In the genomic region with DNA sequence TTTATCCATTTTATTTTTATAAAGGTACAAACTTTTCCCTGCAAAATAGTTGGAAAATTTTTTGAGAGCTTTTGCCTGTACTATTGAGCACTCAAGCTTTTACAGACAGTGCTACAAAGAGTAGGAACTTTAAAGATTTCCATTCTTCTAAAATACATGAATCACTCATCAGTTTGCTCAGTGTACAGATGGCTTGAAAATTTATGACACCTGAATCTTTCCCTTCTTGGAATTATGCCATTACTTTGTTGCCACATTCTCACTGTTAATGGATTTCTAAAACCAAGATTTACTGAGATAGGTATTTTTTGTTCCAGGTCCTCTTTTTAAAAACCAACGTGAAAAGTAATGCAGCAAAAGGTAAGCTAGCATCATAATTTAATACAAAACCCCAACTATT, we compare ENCODE assay signal across 25 cellular contexts.
"Had no signal": no experiment of that assay in that cellular context is flagged by ENCODE, and none has a peak within 500 bp of the region (broad histone marks: within the 10 kb centered on the region; RNA-seq: fewer than 3 reads in every experiment).

No MANE protein-coding gene starts in this region.

- H3K4me1 Mint-ChIP-seq: activated CD4-positive, alpha-beta memory T cell treated with anti-CD3 and anti-CD28 coated beads, Interleukin-2, amount 10 ng/mL, durations not matched to agents 7 days and 5 days; activated CD4-positive, alpha-beta T cell treated with anti-CD3 and anti-CD28 coated beads, Interleukin-2, amount 10 ng/mL, durations not matched to agents 24 days and 14 days; activated naive CD8-positive, alpha-beta T cell treated with anti-CD3 and anti-CD28 coated beads, Interleukin-2, amount 10 ng/mL, durations not matched to agents 7 days and 5 days; neural progenitor cell had no signal

- H3K27ac ChIP-seq: esophagus muscularis mucosa, heart right ventricle, left lung, neural progenitor cell, spleen, thoracic aorta, vagina, VCaP had no signal

- H3K4me1 ChIP-seq: esophagus muscularis mucosa, heart right ventricle, left lung, neural progenitor cell, spleen, vagina had no signal

- H3K36me3 ChIP-seq: esophagus muscularis mucosa, heart right ventricle, left lung, neural progenitor cell, spleen, thoracic aorta, vagina had no signal

- ATAC-seq: activated CD4-positive, CD25-positive, alpha-beta regulatory T cell treated with anti-CD3 and anti-CD28 coated beads, Interleukin-2, amount 50 U/mL, for 24 hours; activated T-cell treated with anti-CD3 and anti-CD28 coated beads, Interleukin-2, amount 50 U/mL, for 72 hours; left lung; naive thymus-derived CD8-positive, alpha-beta T cell had no signal

- H3K27ac Mint-ChIP-seq: activated CD4-positive, alpha-beta memory T cell treated with anti-CD3 and anti-CD28 coated beads, Interleukin-2, amount 10 ng/mL, durations not matched to agents 7 days and 5 days; activated CD4-positive, alpha-beta T cell treated with anti-CD3 and anti-CD28 coated beads, Interleukin-2, amount 10 ng/mL, durations not matched to agents 24 days and 14 days; activated naive CD4-positive, alpha-beta T cell treated with anti-CD3 and anti-CD28 coated beads for 36 hours; activated naive CD8-positive, alpha-beta T cell treated with anti-CD3 and anti-CD28 coated beads, Interleukin-2, amount 10 ng/mL, durations not matched to agents 7 days and 5 days; activated T-cell treated with anti-CD3 and anti-CD28 coated beads, Interleukin-2, amount 50 U/mL, for 72 hours; mesothelial cell of epicardium; naive thymus-derived CD8-positive, alpha-beta T cell; neural progenitor cell; T-helper 2 cell treated with Interferon-gamma antibody and Interleukin-4, amounts not matched to agents 5 μg/mL and 100 μg/mL, for 36 hours; type B pancreatic cell had no signal

- H3K9ac ChIP-seq: neural progenitor cell had no signal

- H3K4me3 ChIP-seq: esophagus muscularis mucosa, heart right ventricle, left lung, lung, neural progenitor cell, spleen, thoracic aorta, vagina had no signal

- H3K9me3 Mint-ChIP-seq: activated CD4-positive, alpha-beta memory T cell treated with anti-CD3 and anti-CD28 coated beads, Interleukin-2, amount 10 ng/mL, durations not matched to agents 7 days and 5 days; activated naive CD4-positive, alpha-beta T cell treated with anti-CD3 and anti-CD28 coated beads for 36 hours; neural progenitor cell had no signal

- H3K36me3 Mint-ChIP-seq: neural progenitor cell had no signal

- H3K4me3 Mint-ChIP-seq: activated CD4-positive, alpha-beta memory T cell treated with anti-CD3 and anti-CD28 coated beads, Interleukin-2, amount 10 ng/mL, durations not matched to agents 7 days and 5 days; activated CD4-positive, alpha-beta T cell treated with anti-CD3 and anti-CD28 coated beads, Interleukin-2, amount 10 ng/mL, durations not matched to agents 24 days and 14 days; activated naive CD4-positive, alpha-beta T cell treated with anti-CD3 and anti-CD28 coated beads for 36 hours; activated naive CD8-positive, alpha-beta T cell treated with anti-CD3 and anti-CD28 coated beads, Interleukin-2, amount 10 ng/mL, durations not matched to agents 7 days and 5 days; activated T-cell treated with anti-CD3 and anti-CD28 coated beads, Interleukin-2, amount 50 U/mL, for 72 hours; mesothelial cell of epicardium; naive thymus-derived CD8-positive, alpha-beta T cell; neural progenitor cell; T-helper 2 cell treated with Interferon-gamma antibody and Interleukin-4, amounts not matched to agents 5 μg/mL and 100 μg/mL, for 36 hours; type B pancreatic cell had no signal

- DNase-seq: activated CD4-positive, alpha-beta memory T cell treated with anti-CD3 and anti-CD28 coated beads, Interleukin-2, amount 10 ng/mL, durations not matched to agents 7 days and 5 days; activated CD4-positive, alpha-beta T cell treated with anti-CD3 and anti-CD28 coated beads, Interleukin-2, amount 10 ng/mL, durations not matched to agents 24 days and 14 days; activated effector memory CD4-positive, alpha-beta T cell treated with Interleukin-2 at 50 U/mL for 16 hours; activated naive CD4-positive, alpha-beta T cell treated with anti-CD3 and anti-CD28 coated beads for 36 hours; activated naive CD8-positive, alpha-beta T cell treated with anti-CD3 and anti-CD28 coated beads, Interleukin-2, amount 10 ng/mL, durations not matched to agents 7 days and 5 days; activated T-cell treated with anti-CD3 and anti-CD28 coated beads, Interleukin-2, amount 50 U/mL, for 72 hours; dermis blood vessel endothelial cell; effector CD8-positive, alpha-beta T cell; heart right ventricle; kidney; left lung; naive thymus-derived CD8-positive, alpha-beta T cell; spleen; stimulated activated CD4-positive, alpha-beta T cell treated with anti-CD3 and anti-CD28 coated beads, Interleukin-4, amount 100 ng/mL, for 1 hour; stimulated activated naive CD4-positive, alpha-beta T cell had no signal

- H3K4me2 ChIP-seq: neural progenitor cell had no signal

- H2AFZ ChIP-seq: neural progenitor cell had no signal

- H3K27me3 Mint-ChIP-seq: activated CD4-positive, alpha-beta memory T cell treated with anti-CD3 and anti-CD28 coated beads, Interleukin-2, amount 10 ng/mL, durations not matched to agents 7 days and 5 days; activated CD4-positive, alpha-beta T cell treated with anti-CD3 and anti-CD28 coated beads, Interleukin-2, amount 10 ng/mL, durations not matched to agents 24 days and 14 days; activated naive CD8-positive, alpha-beta T cell treated with anti-CD3 and anti-CD28 coated beads, Interleukin-2, amount 10 ng/mL, durations not matched to agents 7 days and 5 days; naive thymus-derived CD8-positive, alpha-beta T cell; type B pancreatic cell had no signal

- H3K9me3 ChIP-seq: esophagus muscularis mucosa, heart right ventricle, left lung, spleen, thoracic aorta, vagina had no signal

- H3K27me3 ChIP-seq: esophagus muscularis mucosa, heart right ventricle, left lung, neural progenitor cell, spleen, vagina had no signal
